In the genomic region with DNA sequence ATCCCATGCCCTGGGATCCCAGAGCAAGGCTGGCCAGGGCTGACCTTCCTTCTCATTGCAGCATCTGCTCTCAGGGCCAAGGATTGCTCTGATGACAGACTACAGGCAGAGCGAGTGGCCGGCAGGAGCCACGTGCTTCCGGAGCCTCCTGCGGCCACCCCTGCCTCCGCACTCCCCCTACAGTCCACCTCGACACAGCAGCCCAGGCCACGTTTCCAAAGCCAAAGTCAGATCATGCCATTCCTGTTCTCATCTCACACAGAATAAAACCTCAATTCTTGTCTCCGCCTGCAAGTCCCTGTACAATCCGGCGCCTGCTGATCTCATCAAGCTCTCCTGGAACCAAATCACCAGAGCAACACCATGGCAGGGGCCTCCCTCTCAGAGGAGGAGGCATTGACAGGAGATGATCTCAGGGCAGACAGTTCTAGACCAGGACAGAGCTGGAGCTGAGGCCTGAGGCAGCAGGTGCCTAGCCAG, we compare ENCODE assay signal across 1 cellular context.
A peak's percentile ranks its signal among the peaks of the same experiment; 100 is the strongest.
TF ChIP-seq lines count a peak whose summit lies in the region.

No MANE protein-coding gene starts in this region.

TF ChIP-seq in K562, 482 proteins besides CTCF, POLR2A, EP300 and RAD21 (continued from another document and continues in another):
- TF ChIP-seq NR2C2 (CRISPR knock-in tag; IDR thresholded peaks at IDR 0.05) (no peak), NR2C2 (tag; IDR thresholded peaks at IDR 0.05) (peak; percentile 48), MAZ (CRISPR knock-in tag; conservative IDR thresholded peaks at IDR 0.05 in 1 of 2, IDR thresholded peaks at IDR 0.05 in 1 of 2) (no peak), MNT (conservative IDR thresholded peaks at IDR 0.05) (peak; percentile 93 to 95), MYC (IDR thresholded peaks at IDR 0.05; ENCODE audit: low read depth, low read length) (peak; percentile 94), MYC (CRISPR knock-in tag; IDR thresholded peaks at IDR 0.05; ENCODE audit: borderline replicate concordance, low read depth) (no peak), ATF7 (IDR thresholded peaks at IDR 0.05) (0 out of 2 replicates have a peak, but pooled peaks have one; percentile 20), ETV5 (CRISPR knock-in tag; IDR thresholded peaks at IDR 0.05; ENCODE audit: low read depth) (0 out of 2 replicates have a peak, but pooled peaks have one; percentile 41), ATF1 (CRISPR knock-in tag; IDR thresholded peaks at IDR 0.05) (no peak), ATF1 (tag; IDR thresholded peaks at IDR 0.05) (0 out of 2 replicates have a peak, but pooled peaks have one; percentile 33), KDM2B (CRISPR knock-in tag; IDR thresholded peaks at IDR 0.05) (no peak), CXXC5 (CRISPR knock-in tag; IDR thresholded peaks at IDR 0.05) (0 out of 2 replicates have a peak, but pooled peaks have one; percentile 17), GABPA (tag; conservative IDR thresholded peaks at IDR 0.05; ENCODE audit: low read depth) (0 out of 2 replicates have a peak, but pooled peaks have one; percentile 39), PHB2 (IDR thresholded peaks at IDR 0.05; ENCODE audit: low read depth) (no peak), RAD51 (IDR thresholded peaks at IDR 0.05; ENCODE audit: borderline replicate concordance, low read depth) (peak; percentile 67; the same call in 1 of the 2 replicates), L3MBTL2 (IDR thresholded peaks at IDR 0.05) (peak; percentile 88), ZNF175 (CRISPR knock-in tag; IDR thresholded peaks at IDR 0.05; ENCODE audit: low read depth) (no peak), E2F6 (IDR thresholded peaks at IDR 0.05; ENCODE audit: borderline replicate concordance in 1 of 2, extremely low read depth in 1 of 2, insufficient read depth in 1 of 2, insufficient read length in 1 of 2, low read depth in 1 of 2, low read length in 1 of 2, poor library complexity in 1 of 2, severe bottlenecking in 1 of 2) (peak; percentile 73 to 81), ETV1 (tag; conservative IDR thresholded peaks at IDR 0.05; ENCODE audit: low read depth) (peak; percentile 78), CTBP1 (IDR thresholded peaks at IDR 0.05; ENCODE audit: borderline replicate concordance) (no peak), SIX5 (IDR thresholded peaks at IDR 0.05; ENCODE audit: borderline replicate concordance in 1 of 2, insufficient read depth in 1 of 2, low read depth in 1 of 2, low read length in 2 of 2) (no peak), BHLHE40 (IDR thresholded peaks at IDR 0.05; ENCODE audit: low read length) (peak; percentile 80), ILK (tag; IDR thresholded peaks at IDR 0.05; ENCODE audit: borderline replicate concordance, low read depth) (no peak), HDAC1 (IDR thresholded peaks at IDR 0.05) (peak in 1 of 2 experiments; percentile 33; a peak in 1 of 4 replicates), DEAF1 (CRISPR knock-in tag; IDR thresholded peaks at IDR 0.05) (0 out of 2 replicates have a peak, but pooled peaks have one; percentile 18), ZNF224 (CRISPR knock-in tag; IDR thresholded peaks at IDR 0.05) (no peak), MTA3 (IDR thresholded peaks at IDR 0.05; ENCODE audit: borderline replicate concordance) (no peak)
- TF ChIP-seq, protein P1, sequence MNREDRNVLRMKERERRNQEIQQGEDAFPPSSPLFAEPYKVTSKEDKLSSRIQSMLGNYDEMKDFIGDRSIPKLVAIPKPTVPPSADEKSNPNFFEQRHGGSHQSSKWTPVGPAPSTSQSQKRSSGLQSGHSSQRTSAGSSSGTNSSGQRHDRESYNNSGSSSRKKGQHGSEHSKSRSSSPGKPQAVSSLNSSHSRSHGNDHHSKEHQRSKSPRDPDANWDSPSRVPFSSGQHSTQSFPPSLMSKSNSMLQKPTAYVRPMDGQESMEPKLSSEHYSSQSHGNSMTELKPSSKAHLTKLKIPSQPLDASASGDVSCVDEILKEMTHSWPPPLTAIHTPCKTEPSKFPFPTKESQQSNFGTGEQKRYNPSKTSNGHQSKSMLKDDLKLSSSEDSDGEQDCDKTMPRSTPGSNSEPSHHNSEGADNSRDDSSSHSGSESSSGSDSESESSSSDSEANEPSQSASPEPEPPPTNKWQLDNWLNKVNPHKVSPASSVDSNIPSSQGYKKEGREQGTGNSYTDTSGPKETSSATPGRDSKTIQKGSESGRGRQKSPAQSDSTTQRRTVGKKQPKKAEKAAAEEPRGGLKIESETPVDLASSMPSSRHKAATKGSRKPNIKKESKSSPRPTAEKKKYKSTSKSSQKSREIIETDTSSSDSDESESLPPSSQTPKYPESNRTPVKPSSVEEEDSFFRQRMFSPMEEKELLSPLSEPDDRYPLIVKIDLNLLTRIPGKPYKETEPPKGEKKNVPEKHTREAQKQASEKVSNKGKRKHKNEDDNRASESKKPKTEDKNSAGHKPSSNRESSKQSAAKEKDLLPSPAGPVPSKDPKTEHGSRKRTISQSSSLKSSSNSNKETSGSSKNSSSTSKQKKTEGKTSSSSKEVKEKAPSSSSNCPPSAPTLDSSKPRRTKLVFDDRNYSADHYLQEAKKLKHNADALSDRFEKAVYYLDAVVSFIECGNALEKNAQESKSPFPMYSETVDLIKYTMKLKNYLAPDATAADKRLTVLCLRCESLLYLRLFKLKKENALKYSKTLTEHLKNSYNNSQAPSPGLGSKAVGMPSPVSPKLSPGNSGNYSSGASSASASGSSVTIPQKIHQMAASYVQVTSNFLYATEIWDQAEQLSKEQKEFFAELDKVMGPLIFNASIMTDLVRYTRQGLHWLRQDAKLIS (CRISPR knock-in tag; IDR thresholded peaks at IDR 0.05): no peak
- TF ChIP-seq, protein P2, sequence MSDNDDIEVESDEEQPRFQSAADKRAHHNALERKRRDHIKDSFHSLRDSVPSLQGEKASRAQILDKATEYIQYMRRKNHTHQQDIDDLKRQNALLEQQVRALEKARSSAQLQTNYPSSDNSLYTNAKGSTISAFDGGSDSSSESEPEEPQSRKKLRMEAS (CRISPR knock-in tag; IDR thresholded peaks at IDR 0.05): peak; percentile 83
- TF ChIP-seq, protein P3, sequence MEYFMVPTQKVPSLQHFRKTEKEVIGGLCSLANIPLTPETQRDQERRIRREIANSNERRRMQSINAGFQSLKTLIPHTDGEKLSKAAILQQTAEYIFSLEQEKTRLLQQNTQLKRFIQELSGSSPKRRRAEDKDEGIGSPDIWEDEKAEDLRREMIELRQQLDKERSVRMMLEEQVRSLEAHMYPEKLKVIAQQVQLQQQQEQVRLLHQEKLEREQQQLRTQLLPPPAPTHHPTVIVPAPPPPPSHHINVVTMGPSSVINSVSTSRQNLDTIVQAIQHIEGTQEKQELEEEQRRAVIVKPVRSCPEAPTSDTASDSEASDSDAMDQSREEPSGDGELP (CRISPR knock-in tag; IDR thresholded peaks at IDR 0.05; ENCODE audit: borderline replicate concordance): peak; percentile 46; the same call in 1 of the 2 replicates
- TF ChIP-seq, protein P4, sequence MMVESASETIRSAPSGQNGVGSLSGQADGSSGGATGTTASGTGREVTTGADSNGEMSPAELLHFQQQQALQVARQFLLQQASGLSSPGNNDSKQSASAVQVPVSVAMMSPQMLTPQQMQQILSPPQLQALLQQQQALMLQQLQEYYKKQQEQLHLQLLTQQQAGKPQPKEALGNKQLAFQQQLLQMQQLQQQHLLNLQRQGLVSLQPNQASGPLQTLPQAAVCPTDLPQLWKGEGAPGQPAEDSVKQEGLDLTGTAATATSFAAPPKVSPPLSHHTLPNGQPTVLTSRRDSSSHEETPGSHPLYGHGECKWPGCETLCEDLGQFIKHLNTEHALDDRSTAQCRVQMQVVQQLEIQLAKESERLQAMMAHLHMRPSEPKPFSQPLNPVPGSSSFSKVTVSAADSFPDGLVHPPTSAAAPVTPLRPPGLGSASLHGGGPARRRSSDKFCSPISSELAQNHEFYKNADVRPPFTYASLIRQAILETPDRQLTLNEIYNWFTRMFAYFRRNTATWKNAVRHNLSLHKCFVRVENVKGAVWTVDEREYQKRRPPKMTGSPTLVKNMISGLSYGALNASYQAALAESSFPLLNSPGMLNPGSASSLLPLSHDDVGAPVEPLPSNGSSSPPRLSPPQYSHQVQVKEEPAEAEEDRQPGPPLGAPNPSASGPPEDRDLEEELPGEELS (CRISPR knock-in tag; IDR thresholded peaks at IDR 0.05; ENCODE audit: borderline replicate concordance): no peak
- TF ChIP-seq, protein P5, sequence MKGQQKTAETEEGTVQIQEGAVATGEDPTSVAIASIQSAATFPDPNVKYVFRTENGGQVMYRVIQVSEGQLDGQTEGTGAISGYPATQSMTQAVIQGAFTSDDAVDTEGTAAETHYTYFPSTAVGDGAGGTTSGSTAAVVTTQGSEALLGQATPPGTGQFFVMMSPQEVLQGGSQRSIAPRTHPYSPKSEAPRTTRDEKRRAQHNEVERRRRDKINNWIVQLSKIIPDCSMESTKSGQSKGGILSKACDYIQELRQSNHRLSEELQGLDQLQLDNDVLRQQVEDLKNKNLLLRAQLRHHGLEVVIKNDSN (CRISPR knock-in tag; IDR thresholded peaks at IDR 0.05): peak; percentile 71
